ENCODE assay signal across 12 cellular contexts in genomic region chr7:98398567-98399372, GRCh38. TPM values are rescaled to one million over a fixed set of nuclear protein-coding genes. Genes with fewer than 3 reads are reported as not detected.
DNase-seq lines count a peak whose midpoint lies in the region; ATAC-seq and TF ChIP-seq lines count a peak whose summit lies in the region.
"Had no signal": no experiment of that assay in that cellular context is flagged by ENCODE, and none has a peak within 500 bp of the region (broad histone marks: within the 10 kb centered on the region; RNA-seq: fewer than 3 reads in every experiment).

No MANE protein-coding gene starts in this region.

- H3K36me3 ChIP-seq in Peyer's patch (no peaks in the 10 kb centered on the region), hepatocyte (replicated peaks; ENCODE audit: insufficient read depth, low read depth) (no peaks in the 10 kb centered on the region), prostate gland (no peaks in the 10 kb centered on the region)

- peak; percentile 19 to 68 (median 44) for DNase-seq in NCI-H1417 (lab: John Stamatoyannopoulos, UW)
- no peak for DNase-seq in NCI-H1417 treated with DMSO at 0.1 percent for 48 hours (lab: John Stamatoyannopoulos, UW)
- DNase-seq in Peyer's patch = no peak
- peak; percentile 32 for DNase-seq in hepatocyte (ENCODE audit: low spot score)
- DNase-seq in prostate gland (ENCODE audit: low spot score) = peak; percentile 39
- no peak for DNase-seq in globus pallidus (ENCODE audit: low spot score)
- DNase-seq: foreskin melanocyte, NCI-H446, posterior cingulate gyrus, WERI-Rb-1 had no signal

- intact Hi-C loops in prostate gland (cut with DNase I) = no loop called here

- no peaks in the 10 kb centered on the region for H3K27me3 ChIP-seq in Peyer's patch
- no peaks in the 10 kb centered on the region for H3K27me3 ChIP-seq in hepatocyte
- no peaks in the 10 kb centered on the region for H3K27me3 ChIP-seq in prostate gland (replicated peaks; ENCODE audit: insufficient read depth)

- peak overlapping the region in 3 of 4 donors; percentile 35 to 94 (median 62) for H3K27ac ChIP-seq in Peyer's patch
- peak overlapping the region; percentile 91 for H3K27ac ChIP-seq in hepatocyte
- peak overlapping the region; percentile 91 to 97 for H3K27ac ChIP-seq in prostate gland

- peak overlapping the region in 2 of 4 donors; percentile 69 to 96 for H3K4me3 ChIP-seq in Peyer's patch
- peak overlapping the region; percentile 49 for H3K4me3 ChIP-seq in hepatocyte
- H3K4me3 ChIP-seq in prostate gland = peak overlapping the region; percentile 71 to 89

- H3K4me1 ChIP-seq in Peyer's patch (peaks cover 0 to 11% (median 3%) of the 10 kb centered on the region in 4 donors), hepatocyte (ENCODE audit: insufficient read depth) (peaks cover 18% of the 10 kb centered on the region), prostate gland (replicated peaks) (no peaks in the 10 kb centered on the region)

- H4K20me1 ChIP-seq in hepatocyte (ENCODE audit: insufficient read depth, poor library complexity, severe bottlenecking) = no peaks in the 10 kb centered on the region

- peaks cover 62% of the 10 kb centered on the region for H3K79me2 ChIP-seq in hepatocyte

- H2AFZ ChIP-seq in hepatocyte = no peak overlapping the region

- TF ChIP-seq CTCF in Peyer's patch (IDR thresholded peaks at IDR 0.05) = peak in 2 of 6 experiments; percentile 15 to 25
- no peak for TF ChIP-seq CTCF in hepatocyte (IDR thresholded peaks at IDR 0.05; ENCODE audit: poor library complexity)
- TF ChIP-seq CTCF in prostate gland (IDR thresholded peaks at IDR 0.05) = no peak

- TF ChIP-seq POLR2A in Peyer's patch (IDR thresholded peaks at IDR 0.05) (no peak), prostate gland (IDR thresholded peaks at IDR 0.05) (peak; percentile 24)

- ATAC-seq in GM19035 (IDR thresholded peaks at IDR 0.05; ENCODE audit: unreplicated experiment) = no peak
- no peak for ATAC-seq in HG02610 (IDR thresholded peaks at IDR 0.05; ENCODE audit: unreplicated experiment)

- WGBS in hepatocyte (ENCODE audit: low lambda C conversion rate, missing lambda C conversion rate) = 44% methylated on average over 20 of the region's 20 CpGs
- WGBS in prostate gland = 31% methylated on average over 20 of the region's 20 CpGs

- peak overlapping the region; percentile 85 for H3K4me2 ChIP-seq in hepatocyte

- no peaks in the 10 kb centered on the region for H3K9me2 ChIP-seq in hepatocyte (replicated peaks; ENCODE audit: insufficient read depth)

- peaks cover 0 to 6% (median 0%) of the 10 kb centered on the region in 4 donors for H3K9me3 ChIP-seq in Peyer's patch
- no peaks in the 10 kb centered on the region for H3K9me3 ChIP-seq in hepatocyte (ENCODE audit: low read depth)
- no peaks in the 10 kb centered on the region for H3K9me3 ChIP-seq in prostate gland

RNA-seq across cellular contexts. Expression of gene BAIAP2L1, which starts 2.1 kb away (rescaled TPM):
- total RNA-seq in Peyer's patch (10 to 100 TPM; 31.4 to 46.4 (median 41.9) TPM), hepatocyte (32.0 and 34.7 TPM in 2 replicates), prostate gland (10 to 100 TPM; 24.7 to 41.6 TPM)
- 25.4 and 33.7 TPM in 2 replicates for polyA plus RNA-seq in hepatocyte

Comparison
In these comparisons a context has a peak if more than half of its experiments do, and no peak if none do; other contexts are left out.
1. DNase-seq: peak in NCI-H1417 (3 of 3), hepatocyte (single experiment) and prostate gland (single experiment); none in NCI-H1417 treated with DMSO at 0.1 percent for 48 hours (single experiment), Peyer's patch (0 of 3) and globus pallidus (single experiment).
2. Peak in every context shown above with its lines, with median percentiles within 50 percentile points of each other: H3K27ac ChIP-seq.